Comparison of ENCODE assay signal across 8 cellular contexts in the genomic region with DNA sequence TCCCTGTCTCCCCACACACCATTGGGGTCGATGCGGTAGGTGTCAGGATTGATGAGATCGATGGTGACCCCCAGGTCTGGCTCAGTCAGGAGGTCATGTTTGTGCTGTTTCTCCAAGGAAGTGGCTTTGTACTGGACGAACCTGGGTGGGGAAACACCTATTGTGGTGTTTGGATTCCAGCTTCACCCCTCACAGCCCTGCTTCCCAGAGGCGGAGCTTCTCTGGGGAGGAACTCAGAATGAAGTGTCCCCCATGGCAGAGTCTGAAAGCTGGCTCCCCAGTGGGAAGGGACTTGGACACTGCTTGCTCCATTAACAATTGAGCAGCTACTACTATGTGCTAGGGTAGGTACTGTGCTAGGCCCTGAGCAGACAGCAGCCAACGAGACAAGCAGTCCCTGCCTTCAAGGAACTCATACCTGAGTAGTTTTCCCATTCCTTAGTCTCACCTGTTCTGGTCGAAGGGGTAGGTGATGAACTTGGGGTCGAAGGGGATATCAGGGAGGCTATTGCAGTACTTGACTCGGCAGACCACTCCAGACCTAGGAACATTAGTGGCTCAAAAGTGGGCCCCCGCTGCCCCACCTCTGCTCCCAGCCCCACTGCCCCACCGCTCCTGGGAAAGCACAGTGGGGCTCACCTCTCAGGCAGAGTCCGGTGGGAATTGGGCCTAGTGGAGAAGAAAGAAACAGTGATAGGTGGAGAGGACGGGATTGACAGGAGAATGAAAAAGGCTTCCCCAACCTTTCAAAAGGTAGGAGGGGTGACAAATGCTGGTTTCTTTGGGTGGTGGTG. TPM values are rescaled to one million over a fixed set of nuclear protein-coding genes. Genes with fewer than 3 reads are reported as not detected.
DNase-seq lines count a peak whose midpoint lies in the region; ATAC-seq lines count a peak whose summit lies in the region.

No MANE protein-coding gene starts in this region.

- no peak overlapping the region for H2BK15ac ChIP-seq in neuronal stem cell (ENCODE audit: low read length)

- CTCF ChIA-PET in CD8-positive, alpha-beta memory T cell (lab: Charles Lee) = interaction anchor here (2.8 kb wide), 1 partner anchor 22 kb away, joined by 27 read pairs; a partner anchor contains a TSS

- ATAC-seq in effector memory CD8-positive, alpha-beta T cell (replicated peaks) = no peak

- H3K9me3 ChIP-seq in CD8-positive, alpha-beta memory T cell (ENCODE audit: low read length) = no peaks in the 10 kb centered on the region
- H3K9me3 ChIP-seq in neuronal stem cell (replicated peaks in 1 of 2; ENCODE audit: control insufficient read depth in 2 of 2, insufficient read depth in 1 of 2, low read depth in 1 of 2, low read length in 2 of 2) = no peaks in the 10 kb centered on the region

- H3K18ac ChIP-seq in neuronal stem cell (ENCODE audit: low read length) = no peak overlapping the region

- H2AK5ac ChIP-seq in neuronal stem cell (ENCODE audit: low read depth, low read length) = peak overlapping the region; percentile 14

- H3K9me3 Mint-ChIP-seq in CD8-positive, alpha-beta memory T cell = no peaks in the 10 kb centered on the region
- no peaks in the 10 kb centered on the region for H3K9me3 Mint-ChIP-seq in effector memory CD8-positive, alpha-beta T cell

- no peak overlapping the region for H3K23ac ChIP-seq in neuronal stem cell (ENCODE audit: low read depth, low read length, poor library complexity)

- H3K27me3 ChIP-seq in CD8-positive, alpha-beta memory T cell (ENCODE audit: insufficient read depth, low read length, poor library complexity, severe bottlenecking) = no peaks in the 10 kb centered on the region
- H3K27me3 ChIP-seq in neuronal stem cell (ENCODE audit: control insufficient read depth in 3 of 3, insufficient read depth in 3 of 3, low read depth in 1 of 3, low read length in 3 of 3) = no peaks in the 10 kb centered on the region

- H3K79me1 ChIP-seq in neuronal stem cell (ENCODE audit: low read depth, low read length) = peaks cover 11% of the 10 kb centered on the region

- H3K27ac ChIP-seq in CD8-positive, alpha-beta memory T cell (ENCODE audit: low read depth, low read length) = peak overlapping the region; percentile 99
- H3K27ac ChIP-seq in neuronal stem cell (replicated peaks; ENCODE audit: low read length) = peak overlapping the region; percentile 99

- H3K27ac Mint-ChIP-seq in CD8-positive, alpha-beta memory T cell = peak overlapping the region; percentile 95 to 100 (median 99)
- peak overlapping the region; percentile 95 to 97 for H3K27ac Mint-ChIP-seq in effector memory CD8-positive, alpha-beta T cell

- no peak overlapping the region for H2BK12ac ChIP-seq in neuronal stem cell (ENCODE audit: low read length)

- H3K4me1 Mint-ChIP-seq in CD8-positive, alpha-beta memory T cell = peaks cover 34 to 44% (median 37%) of the 10 kb centered on the region in 3 donors
- H3K4me1 Mint-ChIP-seq in effector memory CD8-positive, alpha-beta T cell (ENCODE audit: low read depth in 2 of 2) = peaks cover 23 to 30% of the 10 kb centered on the region in 2 donors

- peak overlapping the region; percentile 9 for H3K9ac ChIP-seq in neuronal stem cell (ENCODE audit: low read depth, low read length, poor library complexity)

- H3K36me3 ChIP-seq in CD8-positive, alpha-beta memory T cell (ENCODE audit: insufficient read depth, low read length) = peaks cover 38% of the 10 kb centered on the region
- H3K36me3 ChIP-seq in neuronal stem cell (replicated peaks in 1 of 2; ENCODE audit: control insufficient read depth in 2 of 2, insufficient read depth in 2 of 2, low read length in 2 of 2) = peaks cover 45 to 66% of the 10 kb centered on the region in 2 donors

- peak overlapping the region; percentile 79 for H3K4me3 ChIP-seq in CD8-positive, alpha-beta memory T cell (ENCODE audit: low read length)
- H3K4me3 ChIP-seq in neuronal stem cell (ENCODE audit: low read length in 2 of 2) = peak overlapping the region; percentile 68 to 95

- no peak overlapping the region for H2BK5ac ChIP-seq in neuronal stem cell (ENCODE audit: low read length)

- H4K8ac ChIP-seq in neuronal stem cell (ENCODE audit: low read depth, low read length) = no peak overlapping the region

- no peak for DNase-seq in CD8-positive, alpha-beta memory T cell
- DNase-seq in NCI-H69 (lab: John Stamatoyannopoulos, UW) (peak; percentile 27), neuronal stem cell (ENCODE audit: low spot score) (no peak), cortex of kidney (lab: John Stamatoyannopoulos, UW) (no peak), LoVo (ENCODE audit: low spot score) (no peak), SW 1271 (lab: John Stamatoyannopoulos, UW) (no peak), GM03348 (ENCODE audit: low spot score) (no peak)
- DNase-seq in effector memory CD8-positive, alpha-beta T cell = no peak

- H3K4ac ChIP-seq in neuronal stem cell (ENCODE audit: low read length) = no peak overlapping the region

- no peak overlapping the region for H4K91ac ChIP-seq in neuronal stem cell (ENCODE audit: low read depth, low read length, poor library complexity)

- H3K4me1 ChIP-seq in CD8-positive, alpha-beta memory T cell (ENCODE audit: insufficient read depth, low read length) = peaks cover 20% of the 10 kb centered on the region
- H3K4me1 ChIP-seq in neuronal stem cell (ENCODE audit: control insufficient read depth in 2 of 2, insufficient read depth in 1 of 2, low read depth in 1 of 2, low read length in 2 of 2) = peaks cover 5 to 11% of the 10 kb centered on the region in 2 donors

- peak overlapping the region; percentile 87 for H2AFZ ChIP-seq in neuronal stem cell (ENCODE audit: low read length)

- H3K4me3 Mint-ChIP-seq in CD8-positive, alpha-beta memory T cell = peak overlapping the region; percentile 88 to 96 (median 95)
- peak overlapping the region; percentile 98 for H3K4me3 Mint-ChIP-seq in effector memory CD8-positive, alpha-beta T cell

- peaks cover 0 to 78% (median 22%) of the 10 kb centered on the region in 3 donors for H3K36me3 Mint-ChIP-seq in CD8-positive, alpha-beta memory T cell
- H3K36me3 Mint-ChIP-seq in effector memory CD8-positive, alpha-beta T cell (ENCODE audit: insufficient read depth) = peaks cover 89% of the 10 kb centered on the region

- peaks cover 0 to 2% of the 10 kb centered on the region in 2 donors for H3K27me3 Mint-ChIP-seq in CD8-positive, alpha-beta memory T cell
- no peaks in the 10 kb centered on the region for H3K27me3 Mint-ChIP-seq in effector memory CD8-positive, alpha-beta T cell

- peak overlapping the region; percentile 90 for H3K4me2 ChIP-seq in neuronal stem cell (ENCODE audit: insufficient read depth, low read length, poor library complexity, severe bottlenecking)

- no CpG with 5 or more reads among the region's 13 CpGs for WGBS in neuronal stem cell (ENCODE audit: extremely low coverage in 2 of 2, insufficient read length in 2 of 2, insufficient replicate concordance in 1 of 2), 2 donors

- H3K14ac ChIP-seq in neuronal stem cell (ENCODE audit: low read length) = no peak overlapping the region

- no peak overlapping the region for H2BK120ac ChIP-seq in neuronal stem cell (ENCODE audit: low read depth, low read length)

- POLR2A ChIA-PET in CD8-positive, alpha-beta memory T cell (lab: Charles Lee) = interaction anchor here (2.8 kb wide), 1 partner anchor 46 kb away, joined by 34 read pairs; a partner anchor contains a TSS

RNA-seq across cellular contexts. Expression of a gene that starts 1.1 kb away (rescaled TPM):
- 10 to 100 TPM; 44.6 to 46.9 TPM for total RNA-seq in CD8-positive, alpha-beta memory T cell
- 50.2 TPM for polyA plus RNA-seq in CD8-positive, alpha-beta memory T cell
- 29.8 TPM for polyA plus RNA-seq in neuronal stem cell (2013, experiment 1 of 2)
- 30.0 TPM for polyA plus RNA-seq in neuronal stem cell (2013, experiment 2 of 2)

RNA-seq across cellular contexts. Expression of a gene that starts 1.4 kb away (rescaled TPM):
- total RNA-seq in CD8-positive, alpha-beta memory T cell = 10 to 100 TPM; 39.3 to 39.6 TPM
- 56.8 TPM for polyA plus RNA-seq in CD8-positive, alpha-beta memory T cell
- polyA plus RNA-seq in neuronal stem cell (2013, experiment 1 of 2) = 34.2 TPM
- 32.9 TPM for polyA plus RNA-seq in neuronal stem cell (2013, experiment 2 of 2)

RNA-seq across cellular contexts. Expression of a gene that starts 16.8 kb away (rescaled TPM):
- total RNA-seq in CD8-positive, alpha-beta memory T cell = 10 to 100 TPM; 32.8 to 36.4 TPM
- 355 TPM for polyA plus RNA-seq in CD8-positive, alpha-beta memory T cell
- polyA plus RNA-seq in neuronal stem cell (2013, experiment 1 of 2) = 6.0 TPM
- 6.1 TPM for polyA plus RNA-seq in neuronal stem cell (2013, experiment 2 of 2)

RNA-seq across cellular contexts. Expression of a gene that starts 22.7 kb away (rescaled TPM):
- total RNA-seq in CD8-positive, alpha-beta memory T cell = 10 to 100 TPM; 35.2 to 36.4 TPM
- polyA plus RNA-seq in CD8-positive, alpha-beta memory T cell = 4.0 TPM
- 33.5 TPM for polyA plus RNA-seq in neuronal stem cell (2013, experiment 1 of 2)
- polyA plus RNA-seq in neuronal stem cell (2013, experiment 2 of 2) = 33.9 TPM

RNA-seq across cellular contexts. Expression of a gene that starts 45.9 kb away (rescaled TPM):
- total RNA-seq in CD8-positive, alpha-beta memory T cell = 1,000 to 10,000 TPM; 2,654 to 2,668 TPM
- polyA plus RNA-seq in CD8-positive, alpha-beta memory T cell = 1,795 TPM
- polyA plus RNA-seq in neuronal stem cell (2013, experiment 1 of 2) = 4,379 TPM
- polyA plus RNA-seq in neuronal stem cell (2013, experiment 2 of 2) = 4,439 TPM
